30 cellular contexts compared by ENCODE assay signal in the genomic region with DNA sequence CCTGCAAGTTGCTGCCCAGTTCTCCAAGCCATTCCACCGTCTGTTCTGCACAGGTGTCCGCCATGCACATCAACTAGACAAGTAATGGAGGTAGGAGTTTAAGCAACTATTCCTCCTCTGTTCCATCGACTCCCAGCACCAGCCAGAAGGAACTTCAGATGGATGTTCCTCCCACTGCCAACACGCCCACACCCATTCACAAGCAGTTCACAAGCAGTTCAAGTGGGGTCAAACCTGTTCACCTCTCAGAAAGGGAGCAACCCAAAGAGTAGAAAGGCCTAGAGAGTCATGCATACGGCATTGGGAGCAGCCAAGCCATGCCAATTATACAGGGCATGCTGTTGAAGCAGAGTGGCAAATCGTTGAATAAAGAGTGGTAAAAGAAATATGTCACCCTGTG. TPM values are rescaled to one million over a fixed set of nuclear protein-coding genes. Genes with fewer than 3 reads are reported as not detected.
"Had no signal": no experiment of that assay in that cellular context is flagged by ENCODE, and none has a peak within 500 bp of the region (broad histone marks: within the 10 kb centered on the region; RNA-seq: fewer than 3 reads in every experiment).

No MANE protein-coding gene starts in this region.

- FAIRE-seq: endometrium, islet of Langerhans, keratinocyte had no signal

- H3K36me3 Mint-ChIP-seq: mesothelial cell of epicardium had no signal

- ATAC-seq: effector memory CD8-positive, alpha-beta T cell had no signal

- H3K9me3 Mint-ChIP-seq: dendritic cell treated with granulocyte-macrophage colony-stimulating factor and Interleukin-4, amounts not matched to agents 40 ng/mL and 50 ng/mL, for 4 days; endodermal cell; mesothelial cell of epicardium had no signal

- H3K27ac Mint-ChIP-seq: dendritic cell treated with granulocyte-macrophage colony-stimulating factor and Interleukin-4, amounts not matched to agents 40 ng/mL and 50 ng/mL, for 4 days; effector memory CD8-positive, alpha-beta T cell; endodermal cell; mesothelial cell of epicardium; naive B cell had no signal

- H3K4me3 Mint-ChIP-seq: dendritic cell treated with granulocyte-macrophage colony-stimulating factor and Interleukin-4, amounts not matched to agents 40 ng/mL and 50 ng/mL, for 4 days; effector memory CD8-positive, alpha-beta T cell; naive B cell had no signal

- DNase-seq: cortex of kidney; effector CD8-positive, alpha-beta T cell; effector memory CD8-positive, alpha-beta T cell; endodermal cell; erythroblast; esophagus squamous epithelium; foreskin melanocyte; glutamatergic neuron; left cardiac atrium; left lung; lower lobe of right lung; mesenchymal stem cell; naive B cell had no signal

- H3K4me1 Mint-ChIP-seq: endodermal cell, naive B cell had no signal

RNA-seq across cellular contexts. Expression of a gene that starts 4.3 kb away (rescaled TPM):
- total RNA-seq: esophagus mucosa, gastrocnemius medialis, glomerular endothelial cell, left ventricle myocardium superior, myocyte had no signal

RNA-seq across cellular contexts. Expression of a gene that starts 11.6 kb away (rescaled TPM):
- total RNA-seq: colonic mucosa, dermis microvascular lymphatic vessel endothelial cell, endodermal cell, esophagus mucosa, esophagus squamous epithelium, gastrocnemius medialis, glomerular endothelial cell, heart right ventricle, left cardiac atrium, left lung, left ventricle myocardium superior, lower leg skin, lower lobe of right lung, lung microvascular endothelial cell, mesenteric fat pad, mesothelial cell of epicardium, mucosa of descending colon, myocyte had no signal
